Comparison of ENCODE assay signal across 12 cellular contexts in the genomic region with DNA sequence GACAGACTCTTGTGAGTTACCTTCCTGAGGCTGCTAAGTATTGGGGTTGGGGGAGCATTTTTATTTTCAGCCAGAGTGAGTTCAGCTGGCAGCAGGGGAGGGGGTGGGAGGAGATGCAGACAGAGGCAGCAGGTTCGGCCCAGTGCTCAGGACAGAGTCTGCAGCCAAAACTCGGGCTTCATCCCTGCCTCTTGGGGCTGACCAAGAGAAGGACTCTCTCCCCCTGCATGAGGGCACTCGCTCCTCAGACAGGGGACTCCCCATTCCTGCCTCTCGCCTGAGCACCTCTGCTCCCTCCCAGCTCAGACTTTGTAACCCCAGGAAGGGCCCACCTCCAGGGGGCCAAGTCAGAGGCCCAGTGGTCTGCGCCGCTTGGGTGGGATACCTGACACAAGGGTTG. TPM values are rescaled to one million over a fixed set of nuclear protein-coding genes. Genes with fewer than 3 reads are reported as not detected.
DNase-seq lines count a peak whose midpoint lies in the region; ATAC-seq and TF ChIP-seq lines count a peak whose summit lies in the region.
"Had no signal": no experiment of that assay in that cellular context is flagged by ENCODE, and none has a peak within 500 bp of the region (broad histone marks: within the 10 kb centered on the region; RNA-seq: fewer than 3 reads in every experiment).

No MANE protein-coding gene starts in this region.

- no peak for TF ChIP-seq POLR2A in vagina (IDR thresholded peaks at IDR 0.05)

- H3K4me3 ChIP-seq in left ventricle myocardium inferior (no peak overlapping the region), vagina (no peak overlapping the region), dorsolateral prefrontal cortex (no peak overlapping the region)

- H3K27ac ChIP-seq in left ventricle myocardium inferior (replicated peaks) (peak overlapping the region; percentile 99), vagina (peak overlapping the region; percentile 92), dorsolateral prefrontal cortex (peak overlapping the region in 8 of 59 donors; percentile 2 to 87 (median 72))

- H3K4me3 Mint-ChIP-seq in activated T-helper 2 cell treated with anti-CD3 and anti-CD28 coated beads, Interferon-gamma antibody, Interleukin-2, Interleukin-4, amounts not matched to agents 10 μg/mL and 5 μg/mL and 100 μg/mL, durations not matched to agents 14 hours and 24 hours and 36 hours (ENCODE audit: low read depth), result peak overlapping the region; percentile 68
- peak overlapping the region; percentile 67 to 91 (median 80) for H3K4me3 Mint-ChIP-seq in naive B cell

- intact Hi-C loops in left ventricle myocardium inferior (cut with micrococcal nuclease), result no loop called here
- intact Hi-C loops in Right ventricle myocardium superior (cut with DNase I), result no loop called here
- intact Hi-C loops in activated T-helper 2 cell treated with anti-CD3 and anti-CD28 coated beads, Interferon-gamma antibody, Interleukin-2, Interleukin-4, amounts not matched to agents 10 μg/mL and 5 μg/mL and 100 μg/mL, durations not matched to agents 14 hours and 24 hours and 36 hours (cut with micrococcal nuclease), result loop anchor here (10.0 kb wide), 1 partner anchor 688 kb away; a partner anchor contains a TSS
- intact Hi-C loops in vagina (cut with DNase I), result loop anchor here (5.0 to 10.0 kb wide), 2 partner anchors 188 to 449 kb away; a partner anchor contains a TSS
- intact Hi-C loops in dorsolateral prefrontal cortex (cut with DNase I), result no loop called here

- ATAC-seq in Right ventricle myocardium superior (ENCODE audit: poor library complexity) (no peak), naive B cell (ENCODE audit: low read depth in 2 of 2) (no peak), esophagus mucosa (no peak)
- ATAC-seq: GM12878 had no signal

- H3K36me3 Mint-ChIP-seq in activated T-helper 2 cell treated with anti-CD3 and anti-CD28 coated beads, Interferon-gamma antibody, Interleukin-2, Interleukin-4, amounts not matched to agents 10 μg/mL and 5 μg/mL and 100 μg/mL, durations not matched to agents 14 hours and 24 hours and 36 hours (ENCODE audit: low read depth), result peaks cover 15% of the 10 kb centered on the region
- no peaks in the 10 kb centered on the region for H3K36me3 Mint-ChIP-seq in naive B cell

- H3K4me1 ChIP-seq in left ventricle myocardium inferior (peaks cover 88% of the 10 kb centered on the region), vagina (peaks cover 47% of the 10 kb centered on the region)

- POLR2A ChIA-PET in GM10248 (lab: Yijun Ruan, JAX), result no interaction called here

- H3K36me3 ChIP-seq in left ventricle myocardium inferior (peaks cover 6% of the 10 kb centered on the region), vagina (peaks cover 0 to 7% of the 10 kb centered on the region in 2 donors)

- no peaks in the 10 kb centered on the region for H3K27me3 ChIP-seq in left ventricle myocardium inferior (ENCODE audit: low read depth)
- no peaks in the 10 kb centered on the region for H3K27me3 ChIP-seq in vagina
- peaks cover 0 to 4% (median 0%) of the 10 kb centered on the region in 45 donors for H3K27me3 ChIP-seq in dorsolateral prefrontal cortex

- no peaks in the 10 kb centered on the region for H3K9me3 Mint-ChIP-seq in activated T-helper 2 cell treated with anti-CD3 and anti-CD28 coated beads, Interferon-gamma antibody, Interleukin-2, Interleukin-4, amounts not matched to agents 10 μg/mL and 5 μg/mL and 100 μg/mL, durations not matched to agents 14 hours and 24 hours and 36 hours
- no peaks in the 10 kb centered on the region for H3K9me3 Mint-ChIP-seq in naive B cell

- H3K9me3 ChIP-seq in left ventricle myocardium inferior (replicated peaks), result no peaks in the 10 kb centered on the region
- no peaks in the 10 kb centered on the region for H3K9me3 ChIP-seq in vagina

- H3K4me1 Mint-ChIP-seq in activated T-helper 2 cell treated with anti-CD3 and anti-CD28 coated beads, Interferon-gamma antibody, Interleukin-2, Interleukin-4, amounts not matched to agents 10 μg/mL and 5 μg/mL and 100 μg/mL, durations not matched to agents 14 hours and 24 hours and 36 hours (ENCODE audit: low read depth), result peaks cover 27% of the 10 kb centered on the region
- peaks cover 57 to 62% (median 58%) of the 10 kb centered on the region in 3 donors for H3K4me1 Mint-ChIP-seq in naive B cell

- no peak for DNase-seq in left ventricle myocardium inferior
- DNase-seq in Right ventricle myocardium superior, result no peak
- DNase-seq in activated T-helper 2 cell treated with anti-CD3 and anti-CD28 coated beads, Interferon-gamma antibody, Interleukin-2, Interleukin-4, amounts not matched to agents 10 μg/mL and 5 μg/mL and 100 μg/mL, durations not matched to agents 14 hours and 24 hours and 36 hours (ENCODE audit: low spot score), result no peak
- DNase-seq in naive B cell, result no peak
- no peak for DNase-seq in vagina (ENCODE audit: extremely low spot score in 2 of 2)
- no peak for DNase-seq in dorsolateral prefrontal cortex
- no peak for DNase-seq in GM10248 (ENCODE audit: extremely low spot score)
- DNase-seq: KBM-7; SHP77; stimulated activated CD8-positive, alpha-beta memory T cell treated with anti-CD3 and anti-CD28 coated beads, Interleukin-4, amount 100 ng/mL, for 48 hours had no signal

- peak overlapping the region; percentile 68 for H3K27ac Mint-ChIP-seq in activated T-helper 2 cell treated with anti-CD3 and anti-CD28 coated beads, Interferon-gamma antibody, Interleukin-2, Interleukin-4, amounts not matched to agents 10 μg/mL and 5 μg/mL and 100 μg/mL, durations not matched to agents 14 hours and 24 hours and 36 hours
- H3K27ac Mint-ChIP-seq in naive B cell, result peak overlapping the region in 4 of 6 donors; percentile 12 to 88 (median 82)

- TF ChIP-seq CTCF in left ventricle myocardium inferior (IDR thresholded peaks at IDR 0.05; ENCODE audit: borderline replicate concordance) (no peak), vagina (IDR thresholded peaks at IDR 0.05) (no peak), dorsolateral prefrontal cortex (IDR thresholded peaks at IDR 0.05 in 54 of 56, conservative IDR thresholded peaks at IDR 0.05 in 2 of 56; ENCODE audit: low read depth in 1 of 56, partially characterized antibody in 56 of 56) (no peak), GM10248 (IDR thresholded peaks at IDR 0.05; ENCODE audit: control extremely low read depth, extremely low read depth, low read depth, missing control alignments) (no peak)

- H3K27me3 Mint-ChIP-seq in activated T-helper 2 cell treated with anti-CD3 and anti-CD28 coated beads, Interferon-gamma antibody, Interleukin-2, Interleukin-4, amounts not matched to agents 10 μg/mL and 5 μg/mL and 100 μg/mL, durations not matched to agents 14 hours and 24 hours and 36 hours (ENCODE audit: low read depth), result peaks cover 2% of the 10 kb centered on the region
- no peaks in the 10 kb centered on the region for H3K27me3 Mint-ChIP-seq in naive B cell

- CTCF ChIA-PET in GM10248 (lab: Yijun Ruan, JAX), result interaction anchor here (1.1 kb wide), 1 partner anchor 28 kb away, joined by 3 read pairs; no protein-coding TSS in a partner anchor

RNA-seq across cellular contexts. Expression of a gene that starts 1.1 kb away (rescaled TPM):
- total RNA-seq in left ventricle myocardium inferior (144 TPM), Right ventricle myocardium superior (120 TPM), vagina (92.8 TPM), esophagus mucosa (57.3 TPM), dorsolateral prefrontal cortex (100 to 1,000 TPM in 5 of 120 experiments, 10 to 100 TPM in 115; 63.1 to 111 (median 79.7) TPM)
- 145 TPM in 2 replicates for total RNA-seq in activated T-helper 2 cell treated with anti-CD3 and anti-CD28 coated beads, Interferon-gamma antibody, Interleukin-2, Interleukin-4, amounts not matched to agents 10 μg/mL and 5 μg/mL and 100 μg/mL, durations not matched to agents 14 hours and 24 hours and 36 hours
- 10 to 100 TPM in 5 of 6 donors, 1 to 10 TPM in 1; 6.3 to 22.0 (median 14.1) TPM for polyA plus RNA-seq in naive B cell (ENCODE audit: low read depth in 6 of 6)

RNA-seq across cellular contexts. Expression of a gene that starts 4.2 kb away (rescaled TPM):
- 5.7 TPM for total RNA-seq in left ventricle myocardium inferior
- total RNA-seq in Right ventricle myocardium superior, result 5.0 TPM
- 5.2 and 5.4 TPM in 2 replicates for total RNA-seq in activated T-helper 2 cell treated with anti-CD3 and anti-CD28 coated beads, Interferon-gamma antibody, Interleukin-2, Interleukin-4, amounts not matched to agents 10 μg/mL and 5 μg/mL and 100 μg/mL, durations not matched to agents 14 hours and 24 hours and 36 hours
- polyA plus RNA-seq in naive B cell (ENCODE audit: low read depth in 6 of 6), result 1 to 10 TPM in 4 of 6 donors, under 1 TPM in 2; 0.84 to 1.9 (median 1.2) TPM
- total RNA-seq in vagina, result 7.6 TPM
- 6.4 TPM for total RNA-seq in esophagus mucosa
- total RNA-seq in dorsolateral prefrontal cortex, result 1 to 10 TPM in 49 of 120 experiments, under 1 TPM in 71; 0.32 to 3.2 (median 0.91) TPM

RNA-seq across cellular contexts. Expression of a gene that starts 43.7 kb away (rescaled TPM):
- total RNA-seq in left ventricle myocardium inferior, result 55.6 TPM
- total RNA-seq in Right ventricle myocardium superior, result 60.7 TPM
- 96.0 and 104 TPM in 2 replicates for total RNA-seq in activated T-helper 2 cell treated with anti-CD3 and anti-CD28 coated beads, Interferon-gamma antibody, Interleukin-2, Interleukin-4, amounts not matched to agents 10 μg/mL and 5 μg/mL and 100 μg/mL, durations not matched to agents 14 hours and 24 hours and 36 hours
- polyA plus RNA-seq in naive B cell (ENCODE audit: low read depth in 6 of 6), result 100 to 1,000 TPM; 191 to 266 (median 227) TPM
- total RNA-seq in vagina, result 284 TPM
- total RNA-seq in esophagus mucosa, result 51.6 TPM
- total RNA-seq in dorsolateral prefrontal cortex, result 10 to 100 TPM; 23.3 to 52.5 (median 36.1) TPM

Comparison
In these comparisons a context has a peak if more than half of its experiments do, and no peak if none do; other contexts are left out.
1. intact Hi-C loops: an anchor here in activated T-helper 2 cell treated with anti-CD3 and anti-CD28 coated beads, Interferon-gamma antibody, Interleukin-2, Interleukin-4, amounts not matched to agents 10 μg/mL and 5 μg/mL and 100 μg/mL, durations not matched to agents 14 hours and 24 hours and 36 hours (10.0 kb wide) and vagina (5.0 to 10.0 kb wide); none called in left ventricle myocardium inferior, Right ventricle myocardium superior and dorsolateral prefrontal cortex.